Comparison of ENCODE assay signal across 15 cellular contexts in the genomic region with DNA sequence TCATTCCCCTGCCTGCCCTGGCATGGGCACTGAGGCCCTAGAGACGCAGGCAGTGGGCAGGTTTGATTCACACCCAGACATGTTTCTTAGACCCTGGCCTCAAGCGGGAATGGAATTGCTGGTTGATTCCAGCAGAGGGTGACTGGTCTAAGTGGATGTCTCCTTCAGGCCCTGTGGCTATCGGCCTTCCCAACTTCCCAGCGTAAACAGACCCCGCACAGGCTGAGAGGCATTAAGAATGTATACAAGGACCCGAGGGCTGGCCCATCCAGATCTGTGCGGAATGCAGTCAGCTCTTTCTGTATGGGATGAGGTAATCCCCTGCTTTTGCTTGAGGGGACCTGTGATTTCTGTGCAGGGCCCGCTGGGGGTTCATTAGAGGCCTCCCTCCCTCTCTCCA. TPM values are rescaled to one million over a fixed set of nuclear protein-coding genes. Genes with fewer than 3 reads are reported as not detected.
DNase-seq lines count a peak whose midpoint lies in the region; ATAC-seq, FAIRE-seq and TF ChIP-seq lines count a peak whose summit lies in the region.
"Had no signal": no experiment of that assay in that cellular context is flagged by ENCODE, and none has a peak within 500 bp of the region (broad histone marks: within the 10 kb centered on the region; RNA-seq: fewer than 3 reads in every experiment).

No MANE protein-coding gene starts in this region.

- TF ChIP-seq CTCF in right lobe of liver (IDR thresholded peaks at IDR 0.05) (no peak), HepG2 (CRISPR knock-in tag; IDR thresholded peaks at IDR 0.05) (no peak), esophagus muscularis mucosa (IDR thresholded peaks at IDR 0.05) (no peak)

- H3K4me1 ChIP-seq in right lobe of liver = no peaks in the 10 kb centered on the region
- H3K4me1 ChIP-seq in HepG2 (ENCODE audit: insufficient read depth, low read length) = no peaks in the 10 kb centered on the region
- peaks cover 33 to 84% (median 71%) of the 10 kb centered on the region in 4 donors for H3K4me1 ChIP-seq in esophagus muscularis mucosa
- H3K4me1 ChIP-seq in neuron (ENCODE audit: insufficient read depth, low read length) = peaks cover 64% of the 10 kb centered on the region
- H3K4me1 ChIP-seq in urinary bladder (ENCODE audit: insufficient read depth) = peaks cover 4% of the 10 kb centered on the region
- H3K4me1 ChIP-seq: foreskin keratinocyte had no signal

- H3K27ac ChIP-seq in right lobe of liver (no peak overlapping the region), HepG2 (ENCODE audit: extremely low read length, insufficient read depth, low read length) (no peak overlapping the region), esophagus muscularis mucosa (replicated peaks in 1 of 4) (peak overlapping the region; percentile 27 to 86 (median 52)), urinary bladder (ENCODE audit: low read depth) (peak overlapping the region; percentile 25)
- H3K27ac ChIP-seq: foreskin keratinocyte had no signal

- POLR2A ChIA-PET in HepG2 (lab: Yijun Ruan, JAX) (no interaction called here), T-cell (lab: Charles Lee) (no interaction called here)

- BruUV-seq in HepG2 (replicated peaks; lab: Mats Ljungman, UMichigan) = no TSS peak

- H3K36me3 ChIP-seq in right lobe of liver (peaks cover 0 to 2% (median 0%) of the 10 kb centered on the region in 4 donors), HepG2 (replicated peaks in 1 of 2; ENCODE audit: control insufficient read depth in 1 of 2, insufficient read depth in 2 of 2, low read length in 2 of 2) (no peaks in the 10 kb centered on the region), esophagus muscularis mucosa (peaks cover 6 to 9% (median 8%) of the 10 kb centered on the region in 4 donors), neuron (ENCODE audit: insufficient read depth, low read length) (peaks cover 95% of the 10 kb centered on the region), urinary bladder (ENCODE audit: insufficient read depth) (no peaks in the 10 kb centered on the region)

- H3K4me3 ChIP-seq in right lobe of liver (no peak overlapping the region), HepG2 (replicated peaks in 1 of 3; ENCODE audit: insufficient read depth in 1 of 3, low read depth in 2 of 3, low read length in 3 of 3) (no peak overlapping the region), esophagus muscularis mucosa (peak overlapping the region in 1 of 4 donors; percentile 24), neuron (ENCODE audit: low read length) (peak overlapping the region; percentile 28), urinary bladder (ENCODE audit: low read depth, low read length) (no peak overlapping the region)
- H3K4me3 ChIP-seq: dorsolateral prefrontal cortex had no signal

- H3K9me3 ChIP-seq in right lobe of liver (no peaks in the 10 kb centered on the region), HepG2 (ENCODE audit: low read length) (no peaks in the 10 kb centered on the region), esophagus muscularis mucosa (no peaks in the 10 kb centered on the region), neuron (ENCODE audit: low read length) (peaks cover 41% of the 10 kb centered on the region)

- 77% methylated on average over 3 of the region's 8 CpGs for WGBS in right lobe of liver (ENCODE audit: insufficient coverage, low coverage, low lambda C conversion rate, missing lambda C conversion rate)
- 42% methylated on average over 7 of the region's 8 CpGs for WGBS in HepG2 (ENCODE audit: low lambda C conversion rate)
- WGBS in esophagus muscularis mucosa = 77% methylated on average over 3 of the region's 8 CpGs
- 38% methylated on average over 8 of the region's 8 CpGs for WGBS in urinary bladder

- H3K4me1 Mint-ChIP-seq in T-cell = peaks cover 0 to 6% (median 2%) of the 10 kb centered on the region in 3 donors

- no peak for TF ChIP-seq RAD21 in HepG2 (CRISPR knock-in tag; IDR thresholded peaks at IDR 0.05)

- H3K27me3 ChIP-seq in right lobe of liver (no peaks in the 10 kb centered on the region), HepG2 (ENCODE audit: control insufficient read depth in 1 of 2, insufficient read depth in 2 of 2, low read length in 2 of 2) (peaks cover 3 to 52% of the 10 kb centered on the region in 2 experiments), esophagus muscularis mucosa (no peaks in the 10 kb centered on the region), neuron (ENCODE audit: insufficient read depth, low read length) (no peaks in the 10 kb centered on the region)
- H3K27me3 ChIP-seq: foreskin keratinocyte had no signal

- H4K20me1 ChIP-seq in HepG2 (ENCODE audit: insufficient read depth, low read length) = no peaks in the 10 kb centered on the region

- H3K9me3 Mint-ChIP-seq in T-cell = no peaks in the 10 kb centered on the region
- H3K9me3 Mint-ChIP-seq: activated naive CD4-positive, alpha-beta T cell treated with anti-CD3 and anti-CD28 coated beads, Interleukin-2, amount 50 U/mL, for 24 hours; IgD-negative memory B cell; natural killer cell had no signal

- H3K9ac ChIP-seq in HepG2 (ENCODE audit: insufficient read depth, low read depth, low read length) = no peak overlapping the region

- in situ Hi-C loops in HepG2 (cut with HindIII; ENCODE audit: extremely low pct_ligation_motif_present, low pct_unique_long_range_greater_than_20kb) = no loop called here

- DNase-seq in right lobe of liver = no peak
- DNase-seq in HepG2 (ENCODE audit: low spot score) = no peak
- no peak for DNase-seq in esophagus muscularis mucosa (ENCODE audit: extremely low spot score)
- DNase-seq in LoVo (ENCODE audit: low spot score) = no peak
- no peak for DNase-seq in T-cell
- no peak for DNase-seq in cortex of kidney (lab: John Stamatoyannopoulos, UW)
- DNase-seq: dorsolateral prefrontal cortex, foreskin keratinocyte, natural killer cell, NCI-H1417, SHP77 had no signal

- no peak overlapping the region for H3K4me2 ChIP-seq in HepG2 (ENCODE audit: low read depth, low read length)

- no peak for FAIRE-seq in HepG2 (lab: Jason Lieb, UNC)

- peak; percentile 8 for TF ChIP-seq POLR2A in right lobe of liver (IDR thresholded peaks at IDR 0.05)
- TF ChIP-seq POLR2A in HepG2 (IDR thresholded peaks at IDR 0.05; ENCODE audit: insufficient read depth in 1 of 2, low read depth in 2 of 2, low read length in 2 of 2) = no peak
- no peak for TF ChIP-seq POLR2A in esophagus muscularis mucosa (IDR thresholded peaks at IDR 0.05; ENCODE audit: low read depth)

- H2AFZ ChIP-seq in HepG2 (ENCODE audit: low read length) = no peak overlapping the region
- no peak overlapping the region for H2AFZ ChIP-seq in neuron (ENCODE audit: low read depth, low read length)

- peaks cover 15% of the 10 kb centered on the region for H3K36me3 Mint-ChIP-seq in T-cell

- no peak overlapping the region for H3K27ac Mint-ChIP-seq in T-cell
- H3K27ac Mint-ChIP-seq: activated naive CD4-positive, alpha-beta T cell treated with anti-CD3 and anti-CD28 coated beads, Interleukin-2, amount 50 U/mL, for 24 hours; IgD-negative memory B cell; natural killer cell had no signal

- intact Hi-C loops in right lobe of liver (cut with DNase I) (no loop called here), HepG2 (cut with micrococcal nuclease; ENCODE audit: unreplicated experiment) (no loop called here), esophagus muscularis mucosa (cut with DNase I) (no loop called here)

- no peak overlapping the region for H3K4me3 Mint-ChIP-seq in T-cell
- H3K4me3 Mint-ChIP-seq: activated naive CD4-positive, alpha-beta T cell treated with anti-CD3 and anti-CD28 coated beads, Interleukin-2, amount 50 U/mL, for 24 hours; IgD-negative memory B cell; natural killer cell had no signal

- no peaks in the 10 kb centered on the region for H3K79me2 ChIP-seq in HepG2 (ENCODE audit: insufficient read depth, low read length)

- TF ChIP-seq EP300 in HepG2 (IDR thresholded peaks at IDR 0.05; ENCODE audit: low read depth in 2 of 2, low read length in 2 of 2) (no peak), HepG2 (CRISPR knock-in tag; IDR thresholded peaks at IDR 0.05; ENCODE audit: borderline replicate concordance) (no peak), esophagus muscularis mucosa (IDR thresholded peaks at IDR 0.05) (no peak)

- no peaks in the 10 kb centered on the region for H3K27me3 Mint-ChIP-seq in T-cell
- H3K27me3 Mint-ChIP-seq: activated naive CD4-positive, alpha-beta T cell treated with anti-CD3 and anti-CD28 coated beads, Interleukin-2, amount 50 U/mL, for 24 hours had no signal

- ATAC-seq in right lobe of liver (no peak), HepG2 (no peak), T-cell (replicated peaks in 1 of 4) (no peak)
- ATAC-seq: foreskin keratinocyte, natural killer cell had no signal

- CTCF ChIA-PET in HepG2 (lab: Yijun Ruan, JAX; ENCODE audit: low intra/inter-chr PET ratio, low total read pairs) (no interaction called here), T-cell (lab: Charles Lee) (no interaction called here)

TF ChIP-seq in HepG2, 621 proteins besides CTCF, POLR2A, EP300 and RAD21 (continues in another document):
- no peak for TF ChIP-seq NRL (CRISPR knock-in tag; IDR thresholded peaks at IDR 0.05; ENCODE audit: borderline replicate concordance)

RNA-seq across cellular contexts. Expression of gene ACKR3, which starts 6.4 kb away (rescaled TPM):
- 10 to 100 TPM in 2 of 6 experiments, 1 to 10 TPM in 3, under 1 TPM in 1; 0.66 to 57.0 (median 4.7) TPM for total RNA-seq in right lobe of liver
- total RNA-seq in HepG2 (2016; rRNA removed; fragmentation: Illumina TruSeq; extraction: Trizol) = not detected in 2 replicates
- not detected in 2 replicates for total RNA-seq in HepG2 (2016; cell fraction: cytosol; rRNA removed; fragmentation: Illumina TruSeq; extraction: Trizol; ENCODE audit: low read depth)
- not detected in 2 replicates for total RNA-seq in HepG2 (2016; cell fraction: insoluble cytoplasmic fraction; rRNA removed; fragmentation: Illumina TruSeq; extraction: Trizol)
- total RNA-seq in HepG2 (2016; cell fraction: membrane; rRNA removed; fragmentation: Illumina TruSeq; extraction: Trizol) = not detected in 2 replicates
- not detected in 2 replicates for total RNA-seq in HepG2 (2016; cell fraction: nucleus; rRNA removed; fragmentation: Illumina TruSeq; extraction: Trizol)
- 0.04 TPM in 1 of 2 replicates, not detected in the other for polyA plus RNA-seq in HepG2 (2011; rRNA removed)
- polyA plus RNA-seq in HepG2 (2011; cell fraction: cytosol; rRNA removed) = 0.03 TPM in 1 of 2 replicates, not detected in the other
- polyA plus RNA-seq in HepG2 (2011; cell fraction: nucleus; rRNA removed) = 0.23 TPM in 1 of 2 replicates, not detected in the other
- not detected in 2 replicates for polyA plus RNA-seq in HepG2 (2012)
- not detected in 2 replicates for polyA plus RNA-seq in HepG2 (2016; cell fraction: cytosol; fragmentation: Illumina TruSeq; extraction: Trizol; ENCODE audit: low read depth)
- not detected in 2 replicates for polyA plus RNA-seq in HepG2 (2016; cell fraction: insoluble cytoplasmic fraction; fragmentation: Illumina TruSeq; extraction: Trizol; ENCODE audit: low read depth)
- polyA plus RNA-seq in HepG2 (2016; cell fraction: membrane; fragmentation: Illumina TruSeq; extraction: Trizol; ENCODE audit: low read depth) = not detected in 2 replicates
- polyA plus RNA-seq in HepG2 (2016; cell fraction: nucleus; fragmentation: Illumina TruSeq; extraction: Trizol; ENCODE audit: insufficient read depth, low read depth) = not detected in 2 replicates
- polyA minus RNA-seq in HepG2 (2011; rRNA and poly(A)+ RNA removed; ENCODE audit: low replicate concordance) = 9.1 TPM in 1 of 2 replicates, not detected in the other
- not detected in 2 replicates for polyA minus RNA-seq in HepG2 (2011; cell fraction: cytosol; rRNA and poly(A)+ RNA removed)
- not detected in 2 replicates for polyA minus RNA-seq in HepG2 (2011; cell fraction: nucleus; rRNA and poly(A)+ RNA removed)
- total RNA-seq in esophagus muscularis mucosa = 10 to 100 TPM; 24.9 to 52.9 (median 51.0) TPM
- total RNA-seq in urinary bladder = 40.4 TPM
- polyA plus RNA-seq in urinary bladder = 80.6 TPM
- total RNA-seq in T-cell = 1 to 10 TPM; 3.3 to 6.9 (median 4.5) TPM

Comparison
In these comparisons a context has a peak if more than half of its experiments do, and no peak if none do; other contexts are left out.
1. H3K27ac ChIP-seq: peak in esophagus muscularis mucosa (4 of 4) and urinary bladder (single experiment); none in right lobe of liver (0 of 3) and HepG2 (single experiment).